Comparison of ENCODE assay signal across 8 cellular contexts in genomic region chr19:1279782-1280341, GRCh38. TPM values are rescaled to one million over a fixed set of nuclear protein-coding genes. Genes with fewer than 3 reads are reported as not detected.
DNase-seq lines count a peak whose midpoint lies in the region; ATAC-seq, FAIRE-seq and TF ChIP-seq lines count a peak whose summit lies in the region.

No MANE protein-coding gene starts in this region.

- H3K36me3 ChIP-seq in MM.1S (replicated peaks; ENCODE audit: insufficient read depth, low read length) (peaks cover under 1% of the 10 kb centered on the region; the same call in 1 of the 2 replicates), pancreas (peaks cover 0 to 2% (median 0%) of the 10 kb centered on the region in 3 donors), aorta (ENCODE audit: control insufficient read depth in 1 of 2, insufficient read depth in 2 of 2, low read length in 1 of 2) (no peaks in the 10 kb centered on the region)

- H3K4me3 Mint-ChIP-seq in activated naive CD4-positive, alpha-beta T cell treated with anti-CD3 and anti-CD28 coated beads, Interleukin-2, amount 10 ng/mL, durations not matched to agents 7 days and 5 days: no peak overlapping the region

- H3K4me2 ChIP-seq in MM.1S (ENCODE audit: low read depth, low read length): no peak overlapping the region

- H3F3A ChIP-seq in MM.1S (ENCODE audit: insufficient read depth, low read length): peaks cover 17% of the 10 kb centered on the region

- H3K9ac ChIP-seq in MM.1S (ENCODE audit: low read length): no peak overlapping the region

- peak; percentile 16 to 50 (median 40) for ATAC-seq in pancreas
- peak; percentile 63 for ATAC-seq in aorta (ENCODE audit: low FRiP score)
- ATAC-seq in GM21367 (IDR thresholded peaks at IDR 0.05; ENCODE audit: unreplicated experiment): no peak

- no peak overlapping the region for H2AFZ ChIP-seq in MM.1S (ENCODE audit: low read length)

- no peak overlapping the region for H3K27ac ChIP-seq in MM.1S (ENCODE audit: low read length)
- H3K27ac ChIP-seq in pancreas: no peak overlapping the region
- H3K27ac ChIP-seq in aorta (ENCODE audit: low read depth in 1 of 2, low read length in 2 of 2): no peak overlapping the region

- H3K9me2 ChIP-seq in MM.1S (replicated peaks; ENCODE audit: insufficient read depth, low read length): no peaks in the 10 kb centered on the region

- H3K27ac Mint-ChIP-seq in activated naive CD4-positive, alpha-beta T cell treated with anti-CD3 and anti-CD28 coated beads, Interleukin-2, amount 10 ng/mL, durations not matched to agents 7 days and 5 days: peak overlapping the region; percentile 67

- H3K4me3 ChIP-seq in MM.1S (ENCODE audit: low read length) (no peak overlapping the region), pancreas (no peak overlapping the region), aorta (ENCODE audit: low read length in 2 of 2) (no peak overlapping the region)

- peaks cover 24% of the 10 kb centered on the region for H3K4me1 Mint-ChIP-seq in activated naive CD4-positive, alpha-beta T cell treated with anti-CD3 and anti-CD28 coated beads, Interleukin-2, amount 10 ng/mL, durations not matched to agents 7 days and 5 days

- DNase-seq in ELR (ENCODE audit: low read depth): peak; percentile 83
- peak; percentile 84 for DNase-seq in MM.1S
- peak; percentile 87 for DNase-seq in SK-N-DZ (ENCODE audit: low spot score)
- peak; percentile 86 for DNase-seq in activated naive CD4-positive, alpha-beta T cell treated with anti-CD3 and anti-CD28 coated beads, Interleukin-2, amount 10 ng/mL, durations not matched to agents 7 days and 5 days
- peak; percentile 84 for DNase-seq in germinal center (ENCODE audit: low spot score)
- peak in 5 of 6 donors; percentile 65 to 93 (median 87) for DNase-seq in pancreas
- DNase-seq in aorta: peak; percentile 87 to 94

- peaks cover 27% of the 10 kb centered on the region for H3K79me2 ChIP-seq in MM.1S (ENCODE audit: low read length)

- CTCF ChIA-PET in activated naive CD4-positive, alpha-beta T cell treated with anti-CD3 and anti-CD28 coated beads, Interleukin-2, amount 10 ng/mL, durations not matched to agents 7 days and 5 days (lab: Charles Lee): interaction anchor here (0.7 to 3.4 kb wide), 6 partner anchors 36 to 239 kb away, joined by 3 to 17 read pairs (median 6); no protein-coding TSS in a partner anchor

- FAIRE-seq in pancreas (lab: Jason Lieb, UNC): no peak

- no peaks in the 10 kb centered on the region for H3K9me3 Mint-ChIP-seq in activated naive CD4-positive, alpha-beta T cell treated with anti-CD3 and anti-CD28 coated beads, Interleukin-2, amount 10 ng/mL, durations not matched to agents 7 days and 5 days

- WGBS in pancreas, 2 donors: 30 to 31% methylated on average over 10 of the region's 10 CpGs
- 23 to 26% methylated on average over 10 of the region's 10 CpGs for WGBS in aorta, 2 donors

- peak; percentile 99 for TF ChIP-seq CTCF in MM.1S (IDR thresholded peaks at IDR 0.05; ENCODE audit: low read length)
- TF ChIP-seq CTCF in pancreas (IDR thresholded peaks at IDR 0.05): peak; percentile 94 to 95 (median 94)

- no peaks in the 10 kb centered on the region for H4K20me1 ChIP-seq in MM.1S (ENCODE audit: insufficient read depth, low read length)

- no peaks in the 10 kb centered on the region for H3K9me3 ChIP-seq in MM.1S (replicated peaks; ENCODE audit: insufficient read depth, low read length)
- H3K9me3 ChIP-seq in pancreas: no peaks in the 10 kb centered on the region
- H3K9me3 ChIP-seq in aorta (ENCODE audit: control insufficient read depth, low read length): no peaks in the 10 kb centered on the region

- H3K36me3 Mint-ChIP-seq in activated naive CD4-positive, alpha-beta T cell treated with anti-CD3 and anti-CD28 coated beads, Interleukin-2, amount 10 ng/mL, durations not matched to agents 7 days and 5 days: peaks cover 26% of the 10 kb centered on the region

- intact Hi-C loops in pancreas (cut with DNase I) (no loop called here), aorta (cut with DNase I) (loop anchor here in 1 of 2 donors (5.0 to 10.0 kb wide), 3 partner anchors 77 to 225 kb away; partner anchors contain the start of gene GAMT)

- H3K27me3 Mint-ChIP-seq in activated naive CD4-positive, alpha-beta T cell treated with anti-CD3 and anti-CD28 coated beads, Interleukin-2, amount 10 ng/mL, durations not matched to agents 7 days and 5 days: peaks cover 23% of the 10 kb centered on the region

- peaks cover 22% of the 10 kb centered on the region for H3K27me3 ChIP-seq in MM.1S (replicated peaks; ENCODE audit: insufficient read depth, low read length)
- no peaks in the 10 kb centered on the region for H3K27me3 ChIP-seq in pancreas
- H3K27me3 ChIP-seq in aorta (ENCODE audit: control insufficient read depth in 1 of 2, insufficient read depth in 2 of 2, low read length in 1 of 2): no peaks in the 10 kb centered on the region

- H3K4me1 ChIP-seq in MM.1S (ENCODE audit: low read length) (peaks cover 8% of the 10 kb centered on the region), pancreas (peaks cover 3 to 7% (median 6%) of the 10 kb centered on the region in 3 donors), aorta (ENCODE audit: control insufficient read depth in 1 of 2, insufficient read depth in 2 of 2, low read length in 2 of 2) (no peaks in the 10 kb centered on the region)

RNA-seq across cellular contexts. Expression of gene FAM174C, which starts 4.5 kb away (rescaled TPM):
- polyA plus RNA-seq in SK-N-DZ (2014; cell fraction: cytosol; rRNA removed): 27.6 and 35.5 TPM in 2 replicates
- polyA plus RNA-seq in SK-N-DZ (2014; cell fraction: nucleus; rRNA removed): 40.1 and 42.4 TPM in 2 replicates
- total RNA-seq in pancreas: 10 to 100 TPM; 16.1 to 26.1 (median 22.9) TPM
- polyA plus RNA-seq in pancreas: 10 to 100 TPM; 69.8 to 83.4 TPM
- total RNA-seq in aorta: 10 to 100 TPM; 21.9 to 23.3 TPM
- polyA plus RNA-seq in aorta: 10 to 100 TPM; 43.8 to 68.8 TPM

RNA-seq across cellular contexts. Expression of gene EFNA2, which starts 5.8 kb away (rescaled TPM):
- polyA plus RNA-seq in SK-N-DZ (2014; cell fraction: cytosol; rRNA removed): 12.4 and 16.7 TPM in 2 replicates
- polyA plus RNA-seq in SK-N-DZ (2014; cell fraction: nucleus; rRNA removed): 6.8 and 9.5 TPM in 2 replicates
- total RNA-seq in pancreas: under 1 TPM in 2 of 6 donors, not detected in 4; 0.22 to 0.94 TPM
- polyA plus RNA-seq in pancreas: not detected
- not detected for total RNA-seq in aorta
- polyA plus RNA-seq in aorta: 1 to 10 TPM in 1 of 2 donors, not detected in 1; 2.8 TPM

RNA-seq across cellular contexts. Expression of gene CIRBP, which starts 10.7 kb away (rescaled TPM):
- 479 and 663 TPM in 2 replicates for polyA plus RNA-seq in SK-N-DZ (2014; cell fraction: cytosol; rRNA removed)
- polyA plus RNA-seq in SK-N-DZ (2014; cell fraction: nucleus; rRNA removed): 559 and 732 TPM in 2 replicates
- total RNA-seq in pancreas (100 to 1,000 TPM; 232 to 607 (median 483) TPM), aorta (100 to 1,000 TPM; 391 to 397 TPM)
- polyA plus RNA-seq in pancreas (1,000 to 10,000 TPM in 1 of 2 donors, 100 to 1,000 TPM in 1; 802 to 1,009 TPM), aorta (1,000 to 10,000 TPM in 1 of 2 donors, 100 to 1,000 TPM in 1; 252 to 1,634 TPM)

RNA-seq across cellular contexts. Expression of gene MIDN, which starts 31.5 kb away (rescaled TPM):
- polyA plus RNA-seq in SK-N-DZ (2014; cell fraction: cytosol; rRNA removed): 23.3 and 31.3 TPM in 2 replicates
- 74.4 and 125 TPM in 2 replicates for polyA plus RNA-seq in SK-N-DZ (2014; cell fraction: nucleus; rRNA removed)
- total RNA-seq in pancreas (10 to 100 TPM; 32.1 to 78.0 (median 49.1) TPM), aorta (100 to 1,000 TPM; 112 to 121 TPM)
- polyA plus RNA-seq in pancreas (10 to 100 TPM; 36.6 to 49.1 TPM), aorta (10 to 100 TPM; 11.8 to 27.4 TPM)

RNA-seq across cellular contexts. Expression of gene ATP5F1D, which starts 38.3 kb away (rescaled TPM):
- 69.7 and 75.2 TPM in 2 replicates for polyA plus RNA-seq in SK-N-DZ (2014; cell fraction: cytosol; rRNA removed)
- 50.9 and 102 TPM in 2 replicates for polyA plus RNA-seq in SK-N-DZ (2014; cell fraction: nucleus; rRNA removed)
- total RNA-seq in pancreas (100 to 1,000 TPM in 5 of 6 donors, 10 to 100 TPM in 1; 97.3 to 192 (median 149) TPM), aorta (100 to 1,000 TPM in 1 of 2 donors, 10 to 100 TPM in 1; 92.8 to 102 TPM)
- polyA plus RNA-seq in pancreas (100 to 1,000 TPM; 173 to 515 TPM), aorta (100 to 1,000 TPM; 131 to 164 TPM)
